In genomic region chr11:15909937-15910598, GRCh38 we compare ENCODE assay signal across 1 cellular context.
TF ChIP-seq lines count a peak whose summit lies in the region.

No MANE protein-coding gene starts in this region.

TF ChIP-seq in IMR-90, 13 proteins besides CTCF, POLR2A, EP300 and RAD21 (continued from another document):
- TF ChIP-seq CHD1 (IDR thresholded peaks at IDR 0.05; ENCODE audit: low read depth, low read length) (no peak), USF2 (IDR thresholded peaks at IDR 0.05; ENCODE audit: low read depth, low read length) (no peak), RCOR1 (IDR thresholded peaks at IDR 0.05; ENCODE audit: insufficient replicate concordance, low read length) (no peak), NFE2L2 (IDR thresholded peaks at IDR 0.05; ENCODE audit: low read depth, low read length) (no peak)
